In the genomic region with DNA sequence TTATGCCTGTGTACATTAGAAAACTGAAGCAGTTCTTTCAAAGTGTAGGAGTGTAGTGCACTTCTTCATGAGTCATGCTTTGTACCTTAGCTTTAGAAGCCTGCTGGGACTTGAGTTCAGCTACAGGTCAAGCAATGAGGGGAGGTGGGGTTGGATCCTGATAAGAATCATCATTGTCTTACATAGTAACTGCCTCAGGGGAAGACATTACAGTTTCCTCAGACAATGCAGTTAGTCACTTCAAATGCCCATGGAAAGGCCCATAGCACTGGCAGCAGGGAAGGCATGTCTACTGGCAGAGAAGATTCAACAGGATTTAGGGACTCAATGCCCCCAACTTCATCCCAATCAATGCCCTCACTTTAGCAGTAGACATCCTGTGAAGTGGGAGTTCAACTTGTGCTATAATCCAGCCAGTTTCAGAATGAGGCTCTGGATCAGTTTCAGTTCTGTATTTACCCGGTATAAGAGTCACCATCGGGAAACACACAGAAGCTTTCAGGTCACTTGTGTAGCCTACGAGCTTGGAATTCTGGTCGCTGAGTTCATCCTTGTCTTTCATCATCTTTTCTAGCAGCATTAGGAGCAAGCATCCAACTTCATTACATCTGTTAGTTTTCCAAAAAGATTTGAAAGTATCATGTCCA, we compare ENCODE assay signal across 15 cellular contexts.
DNase-seq lines count a peak whose midpoint lies in the region; ATAC-seq, FAIRE-seq and TF ChIP-seq lines count a peak whose summit lies in the region.
"Had no signal": no experiment of that assay in that cellular context is flagged by ENCODE, and none has a peak within 500 bp of the region (broad histone marks: within the 10 kb centered on the region; RNA-seq: fewer than 3 reads in every experiment).

No MANE protein-coding gene starts in this region.

- H3K79me2 ChIP-seq in mesendoderm (ENCODE audit: control insufficient read depth, insufficient read depth, low read length): no peaks in the 10 kb centered on the region

- no peak overlapping the region for H3K56ac ChIP-seq in mesendoderm (ENCODE audit: low read length)

- no peak for TF ChIP-seq CTCF in upper lobe of right lung (IDR thresholded peaks at IDR 0.05)

- H3K27ac ChIP-seq in mesendoderm (ENCODE audit: low read depth, low read length) (no peak overlapping the region), upper lobe of right lung (no peak overlapping the region)
- H3K27ac ChIP-seq: cardiac muscle cell, lower lobe of right lung, testis had no signal

- TF ChIP-seq POLR2A in GM12891 (IDR thresholded peaks at IDR 0.05; ENCODE audit: low read depth, low read length): no peak

- no peak overlapping the region for H3K4ac ChIP-seq in mesendoderm (ENCODE audit: low read depth, low read length)

- no peak for ATAC-seq in GM19452 (IDR thresholded peaks at IDR 0.05; ENCODE audit: unreplicated experiment)
- no peak for ATAC-seq in upper lobe of right lung
- ATAC-seq in GM21576 (IDR thresholded peaks at IDR 0.05; ENCODE audit: unreplicated experiment): no peak
- ATAC-seq: lower lobe of right lung had no signal

- H2BK5ac ChIP-seq in mesendoderm (ENCODE audit: low read length): no peak overlapping the region

- no CpG with 5 or more reads among the region's 4 CpGs for WGBS in mesendoderm (ENCODE audit: extremely low coverage, insufficient coverage, low lambda C conversion rate)

- intact Hi-C loops in upper lobe of right lung (cut with DNase I): no loop called here

- DNase-seq in GM12891 (ENCODE audit: insufficient read length, low spot score) (no peak), NCI-H460 (ENCODE audit: extremely low read depth, low read depth) (peak; percentile 35), astrocyte of the hippocampus (ENCODE audit: low read depth, low spot score) (peak; percentile 52), mesendoderm (peak; percentile 92), upper lobe of right lung (no peak), NCI-H2029 (lab: John Stamatoyannopoulos, UW) (no peak)
- DNase-seq: activated CD4-positive, alpha-beta T cell treated with anti-CD3 and anti-CD28 coated beads, Interleukin-2, amount 50 U/mL, for 4 hours; CD4-positive, CD25-positive, alpha-beta regulatory T cell; lower lobe of right lung; NCI-H2029 treated with DMSO at 0.1 percent for 48 hours; T-helper 2 cell; testis had no signal

- H3K4me1 ChIP-seq in mesendoderm (ENCODE audit: control insufficient read depth, low read depth, low read length): no peaks in the 10 kb centered on the region
- H3K4me1 ChIP-seq in upper lobe of right lung: no peaks in the 10 kb centered on the region
- H3K4me1 ChIP-seq: lower lobe of right lung, testis had no signal

- H3K18ac ChIP-seq in mesendoderm (ENCODE audit: low read length): no peak overlapping the region

- H2BK15ac ChIP-seq in mesendoderm (replicated peaks; ENCODE audit: low read depth): no peak overlapping the region

- H3K4me2 ChIP-seq in mesendoderm (ENCODE audit: low read length): no peak overlapping the region

- no peak overlapping the region for H2AK5ac ChIP-seq in mesendoderm (ENCODE audit: low read length)

- H3K27me3 ChIP-seq in mesendoderm (ENCODE audit: insufficient read depth, low read length, poor library complexity) (no peaks in the 10 kb centered on the region), upper lobe of right lung (no peaks in the 10 kb centered on the region)
- H3K27me3 ChIP-seq: cardiac muscle cell, testis had no signal

- no peaks in the 10 kb centered on the region for H3K9me3 ChIP-seq in upper lobe of right lung
- H3K9me3 ChIP-seq: lower lobe of right lung, testis had no signal

- H3K36me3 ChIP-seq in mesendoderm (ENCODE audit: control insufficient read depth, insufficient read depth, low read length): no peaks in the 10 kb centered on the region
- no peaks in the 10 kb centered on the region for H3K36me3 ChIP-seq in upper lobe of right lung
- H3K36me3 ChIP-seq: cardiac muscle cell, lower lobe of right lung had no signal

- H3K4me3 ChIP-seq in mesendoderm (ENCODE audit: low read length): no peak overlapping the region
- H3K4me3 ChIP-seq in upper lobe of right lung: no peak overlapping the region
- H3K4me3 ChIP-seq: cardiac muscle cell, lower lobe of right lung, testis had no signal

- H3K79me1 ChIP-seq in mesendoderm (ENCODE audit: low read length): no peaks in the 10 kb centered on the region

- FAIRE-seq in GM12891 (lab: Jason Lieb, UNC): no peak

- H2BK120ac ChIP-seq in mesendoderm (ENCODE audit: low read depth, low read length): no peak overlapping the region

- H4K8ac ChIP-seq in mesendoderm (ENCODE audit: low read depth, low read length): no peak overlapping the region

- H3K23ac ChIP-seq in mesendoderm (ENCODE audit: low read length): no peak overlapping the region

- no peak overlapping the region for H3K9ac ChIP-seq in mesendoderm (ENCODE audit: low read length)

- no peak overlapping the region for H4K5ac ChIP-seq in mesendoderm (ENCODE audit: low read length)

TF ChIP-seq in GM12891, 5 proteins besides CTCF, POLR2A, EP300 and RAD21:
- TF ChIP-seq TAF1 (IDR thresholded peaks at IDR 0.05; ENCODE audit: low read depth, low read length) (no peak), PAX5 (IDR thresholded peaks at IDR 0.05; ENCODE audit: insufficient read depth, low read length, severe bottlenecking) (no peak), SPI1 (IDR thresholded peaks at IDR 0.05; ENCODE audit: low read depth, low read length) (0 out of 2 replicates have a peak, but pooled peaks have one; percentile 14)

Comparison
In these comparisons a context has a peak if more than half of its experiments do, and no peak if none do; other contexts are left out.
1. DNase-seq: peak in NCI-H460 (single experiment), astrocyte of the hippocampus (single experiment) and mesendoderm (single experiment); none in GM12891 (single experiment), upper lobe of right lung (single experiment) and NCI-H2029 (single experiment).